Comparison of ENCODE assay signal across 25 cellular contexts in the genomic region with DNA sequence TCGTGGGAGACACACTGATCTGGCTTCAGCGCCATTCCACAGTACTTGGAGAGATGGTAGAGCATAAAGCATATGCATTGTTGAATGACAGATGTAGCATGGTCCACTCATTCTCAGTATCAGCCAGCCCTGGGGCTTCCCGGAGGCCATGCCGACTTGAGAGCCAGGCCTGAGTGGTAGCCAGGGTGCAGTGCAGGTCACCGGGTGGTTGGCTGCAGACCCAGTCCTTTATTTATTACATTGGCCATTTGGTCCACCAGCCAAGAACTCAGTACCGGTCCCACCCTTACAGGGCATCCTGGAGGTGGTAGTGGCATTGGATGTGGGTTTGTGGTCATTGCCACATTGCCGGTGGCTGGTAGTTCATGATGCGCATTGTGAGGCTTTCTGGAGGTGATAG.
"Had no signal": no experiment of that assay in that cellular context is flagged by ENCODE, and none has a peak within 500 bp of the region (broad histone marks: within the 10 kb centered on the region; RNA-seq: fewer than 3 reads in every experiment).

No MANE protein-coding gene starts in this region.

- H3K27me3 ChIP-seq: gastrocnemius medialis, right atrium auricular region, vagina had no signal

- H3K9me3 ChIP-seq: gastrocnemius medialis, right atrium auricular region, thoracic aorta, vagina had no signal

- ATAC-seq: activated CD4-positive, CD25-positive, alpha-beta regulatory T cell treated with anti-CD3 and anti-CD28 coated beads, Interleukin-2, amount 50 U/mL, for 24 hours; activated T-helper 17 cell treated with anti-CD3 and anti-CD28 coated beads, Interleukin-2, amount 50 U/mL, for 72 hours; gastrocnemius medialis; naive thymus-derived CD4-positive, alpha-beta T cell; stimulated activated naive CD8-positive, alpha-beta T cell treated with anti-CD3 and anti-CD28 coated beads, Interleukin-15, Interleukin-2, amounts not matched to agents 100 U/mL and 50 U/mL, for 24 hours; T-helper 17 cell had no signal

- DNase-seq: activated CD4-positive, alpha-beta T cell treated with anti-CD3 and anti-CD28 coated beads for 48 hours; activated CD4-positive, alpha-beta T cell treated with anti-CD3 and anti-CD28 coated beads, Interleukin-2, amount 50 U/mL, for 48 hours; activated CD8-positive, alpha-beta memory T cell treated with anti-CD3 and anti-CD28 coated beads for 24 hours; activated naive CD4-positive, alpha-beta T cell; activated naive CD8-positive, alpha-beta T cell treated with anti-CD3 and anti-CD28 coated beads for 36 hours; amygdala; central memory CD4-positive, alpha-beta T cell; dermis blood vessel endothelial cell; effector CD8-positive, alpha-beta T cell; glutamatergic neuron; midbrain; naive thymus-derived CD4-positive, alpha-beta T cell; stimulated activated CD4-positive, alpha-beta T cell treated with anti-CD3 and anti-CD28 coated beads, Interleukin-12 subunit alpha, Interleukin-12 subunit beta, amount 100 ng/mL, for 4 hours; stimulated activated CD4-positive, alpha-beta T cell treated with anti-CD3 and anti-CD28 coated beads, Interleukin-4, amount 100 ng/mL, for 1 hour; stimulated activated naive CD8-positive, alpha-beta T cell treated with anti-CD3 and anti-CD28 coated beads, Interleukin-15, Interleukin-2, amounts not matched to agents 100 U/mL and 50 U/mL, for 24 hours; T-helper 17 cell; T1000; trophoblast cell; WERI-Rb-1 had no signal

- H3K4me3 ChIP-seq: gastrocnemius medialis, right atrium auricular region, thoracic aorta, vagina had no signal

- H3K4me1 ChIP-seq: gastrocnemius medialis, right atrium auricular region, vagina had no signal

- H3K27ac ChIP-seq: gastrocnemius medialis, right atrium auricular region, thoracic aorta, vagina, WERI-Rb-1 had no signal

- H3K36me3 ChIP-seq: gastrocnemius medialis, right atrium auricular region, thoracic aorta, vagina, WERI-Rb-1 had no signal
